Comparison of ENCODE assay signal across 8 cellular contexts in genomic region chr11:66842896-66843775, GRCh38. TPM values are rescaled to one million over a fixed set of nuclear protein-coding genes. Genes with fewer than 3 reads are reported as not detected.
DNase-seq lines count a peak whose midpoint lies in the region; ATAC-seq and TF ChIP-seq lines count a peak whose summit lies in the region.

RCE1 (plus strand) TSS chr11:66843441; CDS start chr11:66843456, 15 bp downstream.

- H3K4me1 Mint-ChIP-seq in neural progenitor cell: peaks cover 22% of the 10 kb centered on the region

- H2AFZ ChIP-seq in Karpas-422 (ENCODE audit: low read length) (peak within 1 kb of the TSS; percentile 91; the same call in 1 of the 2 replicates), neural progenitor cell (replicated peaks) (peak within 1 kb of the TSS; percentile 95)

- peak within 1 kb of the TSS; percentile 100 for H3K9ac ChIP-seq in Karpas-422 (ENCODE audit: low read length)
- peak within 1 kb of the TSS; percentile 93 for H3K9ac ChIP-seq in neural progenitor cell

- H3K27ac Mint-ChIP-seq in neural progenitor cell: peak within 1 kb of the TSS; percentile 67

- peak; percentile 94 for TF ChIP-seq POLR2A in Raji (IDR thresholded peaks at IDR 0.05; ENCODE audit: insufficient read depth, low read depth, low read length)

- ATAC-seq in GM21825 (IDR thresholded peaks at IDR 0.05; ENCODE audit: unreplicated experiment): peak; percentile 65

- no peak for TF ChIP-seq CTCF in fibroblast of villous mesenchyme (IDR thresholded peaks at IDR 0.05; ENCODE audit: insufficient read depth, low read depth, low read length)
- TF ChIP-seq CTCF in neural progenitor cell (IDR thresholded peaks at IDR 0.05): no peak

- no peaks in the 10 kb centered on the region for H3K9me3 ChIP-seq in Karpas-422 (ENCODE audit: low read length)
- no peaks in the 10 kb centered on the region for H3K9me3 ChIP-seq in neural progenitor cell (ENCODE audit: low read depth)

- H3K36me3 ChIP-seq in Karpas-422 (ENCODE audit: insufficient read depth, low read length): peaks cover 14% of the 10 kb centered on the region; the same call in 1 of the 2 replicates
- no peaks in the 10 kb centered on the region for H3K36me3 ChIP-seq in neural progenitor cell

- H3K27ac ChIP-seq in Karpas-422 (ENCODE audit: low read length) (peak within 1 kb of the TSS; percentile 80), neural progenitor cell (peak within 1 kb of the TSS; percentile 77)

- peaks cover 42% of the 10 kb centered on the region for H3K4me1 ChIP-seq in Karpas-422 (ENCODE audit: low read length)
- H3K4me1 ChIP-seq in neural progenitor cell: peaks cover 6% of the 10 kb centered on the region

- H3K4me3 Mint-ChIP-seq in neural progenitor cell: peak within 1 kb of the TSS; percentile 91

- DNase-seq in Daoy (ENCODE audit: low read depth) (peak; percentile 94), Karpas-422 (peak; percentile 97), fibroblast of villous mesenchyme (ENCODE audit: low read depth) (peak; percentile 92), neural progenitor cell (ENCODE audit: low spot score) (peak; percentile 96), stromal cell of bone marrow (ENCODE audit: low read depth) (peak; percentile 77)
- peak; percentile 97 for DNase-seq in activated effector memory CD4-positive, alpha-beta T cell treated with anti-CD3 and anti-CD28 coated beads, Interleukin-2, amount 50 U/mL, for 16 hours

- peaks cover 5% of the 10 kb centered on the region for H3K27me3 Mint-ChIP-seq in neural progenitor cell (ENCODE audit: insufficient read depth, low read depth)

- peaks cover 22% of the 10 kb centered on the region for H4K20me1 ChIP-seq in Karpas-422 (ENCODE audit: insufficient read depth, low read depth, low read length)
- peaks cover 39% of the 10 kb centered on the region for H4K20me1 ChIP-seq in neural progenitor cell (ENCODE audit: low read depth)

- no peaks in the 10 kb centered on the region for H3K27me3 ChIP-seq in Karpas-422 (ENCODE audit: low read length)
- no peaks in the 10 kb centered on the region for H3K27me3 ChIP-seq in neural progenitor cell

- H3F3A ChIP-seq in neural progenitor cell (ENCODE audit: low read depth): peaks cover 10% of the 10 kb centered on the region

- H3K4me2 ChIP-seq in Karpas-422 (ENCODE audit: low read depth, low read length, poor library complexity, severe bottlenecking): peak within 1 kb of the TSS; percentile 91
- peak within 1 kb of the TSS; percentile 99 for H3K4me2 ChIP-seq in neural progenitor cell

- H3K79me2 ChIP-seq in Karpas-422 (ENCODE audit: low read length) (peaks cover 60% of the 10 kb centered on the region), neural progenitor cell (ENCODE audit: low read depth) (peaks cover 36% of the 10 kb centered on the region)

- H3K9me3 Mint-ChIP-seq in neural progenitor cell: no peaks in the 10 kb centered on the region

- peaks cover 15% of the 10 kb centered on the region for H3K36me3 Mint-ChIP-seq in neural progenitor cell

- no peaks in the 10 kb centered on the region for H3K9me2 ChIP-seq in Karpas-422 (replicated peaks; ENCODE audit: insufficient read depth, low read length)

- peak within 1 kb of the TSS; percentile 84 for H3K4me3 ChIP-seq in Karpas-422 (ENCODE audit: low read length)
- peak within 1 kb of the TSS; percentile 95 for H3K4me3 ChIP-seq in fibroblast of villous mesenchyme (ENCODE audit: low read depth, low read length)
- H3K4me3 ChIP-seq in neural progenitor cell: peak within 1 kb of the TSS; percentile 96

RNA-seq across cellular contexts. Expression of gene RCE1, which starts in this region (rescaled TPM):
- total RNA-seq in Daoy (2014; rRNA removed; shearing (Covaris generic)): 21.3 and 24.2 TPM in 2 replicates
- total RNA-seq in Karpas-422 (2014; rRNA removed; shearing (Covaris generic); ENCODE audit: low replicate concordance): 20.4 and 53.3 TPM in 2 replicates
- total RNA-seq in fibroblast of villous mesenchyme: 11.7 and 16.8 TPM in 2 replicates
- total RNA-seq in neural progenitor cell (ENCODE audit: low replicate concordance): 13.7 and 35.0 TPM in 2 replicates

Comparison
In these comparisons a context has a peak if more than half of its experiments do, and no peak if none do; other contexts are left out.
1. Peak in every context shown above with its lines: DNase-seq, ATAC-seq, H3K4me3 ChIP-seq and H3K27ac ChIP-seq.